Comparison of ENCODE assay signal across 9 cellular contexts in genomic region chr17:32901743-32902142, GRCh38.
"Had no signal": no experiment of that assay in that cellular context is flagged by ENCODE, and none has a peak within 500 bp of the region (broad histone marks: within the 10 kb centered on the region; RNA-seq: fewer than 3 reads in every experiment).

No MANE protein-coding gene starts in this region.

- H3K4me1 ChIP-seq: HAP-1 had no signal

- H3K9ac ChIP-seq: GM23248, KMS-11 had no signal

- DNase-seq: GM23248, GOT3, H7, IMR-90, KBM-7 had no signal

- H2AFZ ChIP-seq: GM23248 had no signal

- FAIRE-seq: HTR-8/SVneo had no signal

- H3K4me2 ChIP-seq: KMS-11 had no signal

- H3K36me3 ChIP-seq: HAP-1 had no signal

- H3K27ac ChIP-seq: GM23248, KMS-11 had no signal

- H3K4me3 ChIP-seq: GM23248, HAP-1 had no signal

- ATAC-seq: HCT116 had no signal
